In the genomic region with DNA sequence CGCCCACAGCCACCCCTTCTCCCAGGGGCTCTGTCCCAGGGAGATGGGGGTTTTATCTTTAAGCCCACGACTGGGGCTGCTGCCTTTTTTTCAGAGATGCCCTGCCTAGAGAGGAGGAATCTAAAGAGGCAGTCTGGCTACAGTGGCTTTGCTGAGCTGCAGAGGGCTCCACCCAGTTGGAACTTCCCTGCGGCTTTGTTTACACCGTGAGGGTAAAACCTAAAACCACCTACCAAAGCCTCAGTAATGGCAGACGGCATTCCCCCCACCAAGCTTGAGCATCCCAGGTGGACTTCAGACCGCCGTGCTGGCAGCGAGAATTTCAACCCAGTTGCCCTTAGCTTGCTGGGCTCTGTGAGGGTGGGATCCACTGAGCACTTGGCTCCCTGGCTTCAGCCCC, we compare ENCODE assay signal across 22 cellular contexts.
DNase-seq lines count a peak whose midpoint lies in the region; ATAC-seq, FAIRE-seq and TF ChIP-seq lines count a peak whose summit lies in the region.
"Had no signal": no experiment of that assay in that cellular context is flagged by ENCODE, and none has a peak within 500 bp of the region (broad histone marks: within the 10 kb centered on the region; RNA-seq: fewer than 3 reads in every experiment).

No MANE protein-coding gene starts in this region.

- RAD21 ChIA-PET in GM12878 (lab: Charles Lee; ENCODE audit: unreplicated experiment): interaction anchor here (1.1 to 1.6 kb wide), 2 partner anchors 24 to 260 kb away, joined by 3 to 4 read pairs; no protein-coding TSS in a partner anchor

- no peaks in the 10 kb centered on the region for H3K4me1 ChIP-seq in H9 (ENCODE audit: insufficient read depth, low read length)
- H3K4me1 ChIP-seq in GM12878 (ENCODE audit: control insufficient read depth, insufficient read depth, low read length): no peaks in the 10 kb centered on the region
- peaks cover 15% of the 10 kb centered on the region for H3K4me1 ChIP-seq in neural progenitor cell
- H3K4me1 ChIP-seq: BLaER1 had no signal

- H3K9ac ChIP-seq in H9 (ENCODE audit: extremely low read depth, insufficient read length, low read length) (no peak overlapping the region), GM12878 (ENCODE audit: control insufficient read depth, insufficient read depth, low read length) (no peak overlapping the region), neural progenitor cell (no peak overlapping the region)
- H3K9ac ChIP-seq: BLaER1 had no signal

- TF ChIP-seq POLR2A in GM12878 (IDR thresholded peaks at IDR 0.05; ENCODE audit: low read depth, low read length): no peak

- no peak overlapping the region for H2BK12ac ChIP-seq in H9 (ENCODE audit: insufficient read length, low read depth, low read length)

- H2BK15ac ChIP-seq in H9 (ENCODE audit: low read depth, low read length): no peak overlapping the region

- H2BK5ac ChIP-seq in H9 (ENCODE audit: insufficient read length, low read length): no peak overlapping the region

- H3K36me3 Mint-ChIP-seq in H9 (ENCODE audit: insufficient read depth in 1 of 3, low read depth in 3 of 3): peaks cover 0 to 3% (median 0%) of the 10 kb centered on the region in 3 experiments; a peak in 1 of 7 replicates
- no peaks in the 10 kb centered on the region for H3K36me3 Mint-ChIP-seq in neural progenitor cell
- H3K36me3 Mint-ChIP-seq: CD4-positive, CD25-positive, alpha-beta regulatory T cell; CD8-positive, alpha-beta memory T cell had no signal

- no peak overlapping the region for H4K5ac ChIP-seq in H9 (ENCODE audit: insufficient read length, low read depth, low read length)

- H3K23ac ChIP-seq in H9 (ENCODE audit: insufficient read length, low read depth, low read length): no peak overlapping the region

- no TSS peak for BruUV-seq in GM12878 (replicated peaks; lab: Mats Ljungman, UMichigan)

- no peak overlapping the region for H3T11ph ChIP-seq in H9 (ENCODE audit: low read length)

- DNase-seq in ELF-1 (ENCODE audit: low read depth, low spot score) (peak; percentile 1), H9 (peak; percentile 30), GM12878 (ENCODE audit: low read depth, low spot score) (no peak), neural progenitor cell (ENCODE audit: low spot score) (no peak), globus pallidus (ENCODE audit: low spot score) (no peak), hepatic stellate cell (ENCODE audit: low spot score) (no peak)
- no peak for DNase-seq in activated CD8-positive, alpha-beta memory T cell treated with anti-CD3 and anti-CD28 coated beads, Interleukin-2, amount 50 U/mL, for 48 hours
- DNase-seq: CD4-positive, CD25-positive, alpha-beta regulatory T cell; CD8-positive, alpha-beta memory T cell; DMS 273 treated with DMSO at 0.1 percent for 48 hours; DMS79; EL; GF-D8; GOT3; H7 had no signal

- H3K4me1 Mint-ChIP-seq in H9 (no peaks in the 10 kb centered on the region), neural progenitor cell (peaks cover 31% of the 10 kb centered on the region)
- H3K4me1 Mint-ChIP-seq: B cell; CD4-positive, CD25-positive, alpha-beta regulatory T cell; CD8-positive, alpha-beta memory T cell had no signal

- no peak overlapping the region for H2BK20ac ChIP-seq in H9 (ENCODE audit: low read depth, low read length, poor library complexity, severe bottlenecking)

- CTCF ChIA-PET in GM12878 (lab: Yijun Ruan, JAX): interaction anchor here (0.5 kb wide), 1 partner anchor 488 kb away, joined by 3 read pairs; no protein-coding TSS in a partner anchor

- no peak overlapping the region for H3K4me3 Mint-ChIP-seq in H9
- H3K4me3 Mint-ChIP-seq in neural progenitor cell: no peak overlapping the region
- H3K4me3 Mint-ChIP-seq: B cell; CD4-positive, CD25-positive, alpha-beta regulatory T cell; CD8-positive, alpha-beta memory T cell had no signal

- H3K27ac Mint-ChIP-seq in H9 (no peak overlapping the region), neural progenitor cell (peak overlapping the region; percentile 81)
- H3K27ac Mint-ChIP-seq: B cell; CD4-positive, CD25-positive, alpha-beta regulatory T cell; CD8-positive, alpha-beta memory T cell had no signal

- no peak overlapping the region for H2AK5ac ChIP-seq in H9 (ENCODE audit: insufficient read length, low read length)

- no peaks in the 10 kb centered on the region for H3K23me2 ChIP-seq in H9 (ENCODE audit: insufficient read length, low read depth, low read length, poor library complexity, severe bottlenecking)

- no peak for FAIRE-seq in GM12878 (lab: Jason Lieb, UNC)
- FAIRE-seq: A204.1, D721Med had no signal

- H3K4ac ChIP-seq in H9 (ENCODE audit: low read depth, low read length): no peak overlapping the region

- no peak overlapping the region for H3K4me3 ChIP-seq in GM12878
- H3K4me3 ChIP-seq in neural progenitor cell: no peak overlapping the region
- H3K4me3 ChIP-seq: BLaER1 had no signal

- intact Hi-C loops in GM12878 (cut with micrococcal nuclease; ENCODE audit: unreplicated experiment): no loop called here

- H3K9me3 Mint-ChIP-seq in H9 (peaks cover 0 to 12% of the 10 kb centered on the region in 2 experiments; a peak in 4 of 5 replicates), neural progenitor cell (peaks cover 43% of the 10 kb centered on the region)

- no peak overlapping the region for H3K27ac ChIP-seq in H9 (ENCODE audit: insufficient read length, low read depth, low read length)
- no peak overlapping the region for H3K27ac ChIP-seq in GM12878 (ENCODE audit: control insufficient read depth, insufficient read depth)
- H3K27ac ChIP-seq in neural progenitor cell: no peak overlapping the region
- H3K27ac ChIP-seq: 22Rv1, BLaER1, C4-2B had no signal

- H3K27me3 ChIP-seq in H9 (ENCODE audit: insufficient read depth, low read length) (no peaks in the 10 kb centered on the region), GM12878 (replicated peaks in 1 of 2; ENCODE audit: control insufficient read depth in 2 of 2, insufficient read depth in 2 of 2, low read length in 1 of 2) (no peaks in the 10 kb centered on the region), neural progenitor cell (no peaks in the 10 kb centered on the region)
- H3K27me3 ChIP-seq: BLaER1 had no signal

- SMC1A ChIA-PET in GM12878 (lab: Charles Lee; ENCODE audit: uncharacterized antibody, unreplicated experiment): no interaction called here

- H3K79me1 ChIP-seq in H9 (ENCODE audit: insufficient read depth, low read depth, low read length, poor library complexity, severe bottlenecking): no peaks in the 10 kb centered on the region

- H2BK120ac ChIP-seq in H9 (ENCODE audit: low read depth, low read length, poor library complexity, severe bottlenecking): no peak overlapping the region

- peak; percentile 83 for ATAC-seq in GM12878
- ATAC-seq: HCT116 had no signal

- WGBS in H9 (ENCODE audit: extremely low coverage, insufficient read length, low lambda C conversion rate): no CpG with 5 or more reads among the region's 8 CpGs
- 49% methylated on average over 8 of the region's 8 CpGs for whole genome bisulfite sequencing in GM12878 (ENCODE audit: insufficient coverage, insufficient replicate concordance, low lambda C conversion rate, missing lambda C conversion rate)

- H2AFZ ChIP-seq in H9 (ENCODE audit: low read length): no peak overlapping the region
- H2AFZ ChIP-seq in GM12878 (ENCODE audit: control insufficient read depth, low read depth, low read length): no peak overlapping the region
- no peak overlapping the region for H2AFZ ChIP-seq in neural progenitor cell (replicated peaks)

- in situ Hi-C loops in GM12878 (cut with MboI): no loop called here

- no peak overlapping the region for H3K14ac ChIP-seq in H9 (ENCODE audit: insufficient read depth, low read length)

- no peak overlapping the region for H4K91ac ChIP-seq in H9 (ENCODE audit: insufficient read length, low read depth, low read length)

- TF ChIP-seq RAD21 in GM12878 (IDR thresholded peaks at IDR 0.05; ENCODE audit: insufficient read depth, low read depth, low read length): no peak

- TF ChIP-seq EP300 in GM12878 (IDR thresholded peaks at IDR 0.05; ENCODE audit: borderline replicate concordance in 1 of 2, control insufficient read depth in 1 of 2, low read depth in 2 of 2, low read length in 2 of 2): no peak

- H3K4me2 ChIP-seq in H9 (ENCODE audit: insufficient read depth, insufficient read length, low read length) (no peak overlapping the region), GM12878 (ENCODE audit: control insufficient read depth, insufficient read depth) (no peak overlapping the region), neural progenitor cell (no peak overlapping the region)
- H3K4me2 ChIP-seq: BLaER1 had no signal

- H3F3A ChIP-seq in neural progenitor cell (ENCODE audit: low read depth): no peaks in the 10 kb centered on the region

- no peak overlapping the region for H3K56ac ChIP-seq in H9 (ENCODE audit: insufficient read length, low read depth, low read length)

- H3K27me3 Mint-ChIP-seq in H9 (ENCODE audit: low read depth): no peaks in the 10 kb centered on the region; the same call in 1 of the 2 replicates
- H3K27me3 Mint-ChIP-seq in neural progenitor cell (ENCODE audit: insufficient read depth, low read depth): no peaks in the 10 kb centered on the region
- H3K27me3 Mint-ChIP-seq: B cell; CD4-positive, CD25-positive, alpha-beta regulatory T cell had no signal

- no peak for TF ChIP-seq CTCF in H9 (conservative IDR thresholded peaks at IDR 0.05)
- no peak for TF ChIP-seq CTCF in GM12878 (IDR thresholded peaks at IDR 0.05 in 2 of 3, conservative IDR thresholded peaks at IDR 0.05 in 1 of 3; ENCODE audit: control insufficient read depth in 2 of 3, extremely low read depth in 1 of 3, insufficient read depth in 1 of 3, low read depth in 3 of 3, low read length in 3 of 3)
- TF ChIP-seq CTCF in neural progenitor cell (IDR thresholded peaks at IDR 0.05): no peak

- no peak overlapping the region for H3K18ac ChIP-seq in H9 (ENCODE audit: insufficient read length, low read depth, low read length)

- no peaks in the 10 kb centered on the region for H3K9me3 ChIP-seq in H9 (ENCODE audit: control insufficient read depth, low read depth, low read length)
- H3K9me3 ChIP-seq in GM12878 (replicated peaks; ENCODE audit: control insufficient read depth, insufficient read depth, low read length): no peaks in the 10 kb centered on the region
- no peaks in the 10 kb centered on the region for H3K9me3 ChIP-seq in neural progenitor cell (ENCODE audit: low read depth)

- no peaks in the 10 kb centered on the region for H3K79me2 ChIP-seq in H9 (ENCODE audit: insufficient read depth, low read length)
- no peaks in the 10 kb centered on the region for H3K79me2 ChIP-seq in GM12878 (ENCODE audit: control insufficient read depth, insufficient read depth, low read length)
- no peaks in the 10 kb centered on the region for H3K79me2 ChIP-seq in neural progenitor cell (ENCODE audit: low read depth)

- H3K36me3 ChIP-seq in GM12878 (ENCODE audit: control insufficient read depth in 2 of 2, insufficient read depth in 2 of 2, low read length in 1 of 2): no peaks in the 10 kb centered on the region
- H3K36me3 ChIP-seq in neural progenitor cell: no peaks in the 10 kb centered on the region
- H3K36me3 ChIP-seq: BLaER1 had no signal

- POLR2A ChIA-PET in GM12878 (lab: Charles Lee): no interaction called here

- H4K20me1 ChIP-seq in H9 (ENCODE audit: control insufficient read depth, insufficient read depth, insufficient read length): no peaks in the 10 kb centered on the region
- H4K20me1 ChIP-seq in GM12878 (ENCODE audit: control insufficient read depth, insufficient read depth): no peaks in the 10 kb centered on the region
- H4K20me1 ChIP-seq in neural progenitor cell (ENCODE audit: low read depth): no peaks in the 10 kb centered on the region
- H4K20me1 ChIP-seq: BLaER1 had no signal

- H4K8ac ChIP-seq in H9 (replicated peaks; ENCODE audit: insufficient read length, low read depth, low read length): no peak overlapping the region

Comparison
In these comparisons a context has a peak if more than half of its experiments do, and no peak if none do; other contexts are left out.
1. DNase-seq: peak in ELF-1 (single experiment) and H9 (single experiment); none in GM12878 (single experiment), neural progenitor cell (single experiment), globus pallidus (single experiment), activated CD8-positive, alpha-beta memory T cell treated with anti-CD3 and anti-CD28 coated beads, Interleukin-2, amount 50 U/mL, for 48 hours (single experiment) and hepatic stellate cell (single experiment).